Comparison of ENCODE assay signal across 21 cellular contexts in the genomic region with DNA sequence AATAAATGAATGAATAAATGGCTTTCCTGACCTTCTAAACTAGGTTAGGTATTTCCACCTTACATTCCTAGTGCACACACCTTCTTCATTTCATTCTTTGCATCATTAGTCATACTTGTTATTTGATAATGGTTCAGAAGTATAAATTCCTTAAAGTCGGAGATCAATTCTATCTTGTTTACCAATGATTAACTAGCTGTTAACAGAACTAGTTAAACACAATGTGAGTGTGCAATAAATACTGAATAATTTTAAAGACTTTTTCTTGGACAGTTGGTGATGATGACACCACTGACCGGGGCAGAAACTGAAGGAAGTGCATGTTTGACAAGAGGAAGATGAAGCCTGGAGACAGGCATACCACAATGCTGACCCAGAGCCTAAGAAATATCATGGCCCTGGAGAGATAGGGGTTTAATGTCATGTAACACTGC.
A peak's percentile ranks its signal among the peaks of the same experiment; 100 is the strongest.
DNase-seq lines count a peak whose midpoint lies in the region; ATAC-seq and TF ChIP-seq lines count a peak whose summit lies in the region.
"Had no signal": no experiment of that assay in that cellular context is flagged by ENCODE, and none has a peak within 500 bp of the region (broad histone marks: within the 10 kb centered on the region; RNA-seq: fewer than 3 reads in every experiment).

No MANE protein-coding gene starts in this region.

- no peaks in the 10 kb centered on the region for H3K79me2 ChIP-seq in mammary epithelial cell (ENCODE audit: insufficient read depth, low read length)
- H3K79me2 ChIP-seq in PC-9 (ENCODE audit: low read depth) = no peaks in the 10 kb centered on the region

- H3K4me1 ChIP-seq in mammary epithelial cell (ENCODE audit: insufficient read depth, low read length) (peaks cover 14% of the 10 kb centered on the region), PC-9 (replicated peaks; ENCODE audit: insufficient read depth) (peaks cover 18% of the 10 kb centered on the region)
- H3K4me1 ChIP-seq: HAP-1 had no signal

- H3K36me3 Mint-ChIP-seq in MCF 10A (ENCODE audit: insufficient read depth, unreplicated experiment) = no peaks in the 10 kb centered on the region
- no peaks in the 10 kb centered on the region for H3K36me3 Mint-ChIP-seq in stimulated activated memory B cell treated with anti-CD40 and anti-IgM and Interleukin-4, amounts not matched to agents 10 μg/mL and 1 μg/mL and 100 μg/mL, for 72 hours
- H3K36me3 Mint-ChIP-seq: CD4-positive, CD25-positive, alpha-beta regulatory T cell had no signal

- no peak overlapping the region for H3K4me3 ChIP-seq in mammary epithelial cell (replicated peaks in 1 of 3; ENCODE audit: insufficient read depth in 1 of 3, low read depth in 2 of 3, low read length in 3 of 3)
- no peak overlapping the region for H3K4me3 ChIP-seq in PC-9
- H3K4me3 ChIP-seq: GM23248, HAP-1 had no signal

- no peaks in the 10 kb centered on the region for H3K27me3 Mint-ChIP-seq in MCF 10A (ENCODE audit: insufficient read depth, unreplicated experiment)
- H3K27me3 Mint-ChIP-seq in stimulated activated memory B cell treated with anti-CD40 and anti-IgM and Interleukin-4, amounts not matched to agents 10 μg/mL and 1 μg/mL and 100 μg/mL, for 72 hours = no peaks in the 10 kb centered on the region
- H3K27me3 Mint-ChIP-seq: B cell; CD4-positive, CD25-positive, alpha-beta regulatory T cell had no signal

- in situ Hi-C loops in mammary epithelial cell (cut with MboI; ENCODE audit: low sequenced_read_pairs in 2 of 2) = no loop called here

- H3K4me1 Mint-ChIP-seq in MCF 10A (ENCODE audit: insufficient read depth, unreplicated experiment) = no peaks in the 10 kb centered on the region
- H3K4me1 Mint-ChIP-seq in stimulated activated memory B cell treated with anti-CD40 and anti-IgM and Interleukin-4, amounts not matched to agents 10 μg/mL and 1 μg/mL and 100 μg/mL, for 72 hours = no peaks in the 10 kb centered on the region
- H3K4me1 Mint-ChIP-seq: B cell; CD4-positive, CD25-positive, alpha-beta regulatory T cell had no signal

- BruUV-seq in mammary epithelial cell (replicated peaks; lab: Mats Ljungman, UMichigan) (no TSS peak), MCF 10A (replicated peaks; lab: Mats Ljungman, UMichigan) (no TSS peak), PC-9 (replicated peaks; lab: Mats Ljungman, UMichigan) (no TSS peak)

- H3K27ac ChIP-seq in mammary epithelial cell (ENCODE audit: insufficient read depth, low read depth, low read length) (no peak overlapping the region), PC-9 (peak overlapping the region; percentile 36; the same call in 1 of the 2 replicates), epithelial cell of prostate (no peak overlapping the region)
- H3K27ac ChIP-seq: GM23248 had no signal

- no peaks in the 10 kb centered on the region for H3K27me3 ChIP-seq in mammary epithelial cell (ENCODE audit: insufficient read depth, low read length)
- H3K27me3 ChIP-seq in PC-9 (ENCODE audit: insufficient read depth, low read depth) = no peaks in the 10 kb centered on the region

- peaks cover 12% of the 10 kb centered on the region for H3K9me3 Mint-ChIP-seq in MCF 10A (ENCODE audit: unreplicated experiment)
- H3K9me3 Mint-ChIP-seq in stimulated activated memory B cell treated with anti-CD40 and anti-IgM and Interleukin-4, amounts not matched to agents 10 μg/mL and 1 μg/mL and 100 μg/mL, for 72 hours = peaks cover 11% of the 10 kb centered on the region

- TF ChIP-seq CTCF in mammary epithelial cell (conservative IDR thresholded peaks at IDR 0.05 in 1 of 2, IDR thresholded peaks at IDR 0.05 in 1 of 2; ENCODE audit: extremely low read depth in 1 of 2, insufficient read depth in 1 of 2, low read depth in 1 of 2, low read length in 2 of 2) (no peak), MCF 10A (IDR thresholded peaks at IDR 0.05; ENCODE audit: unreplicated experiment) (no peak), PC-9 (conservative IDR thresholded peaks at IDR 0.05) (no peak)

- H3K9ac ChIP-seq in mammary epithelial cell (ENCODE audit: insufficient read depth, low read length) = no peak overlapping the region
- H3K9ac ChIP-seq: GM23248 had no signal

- intact Hi-C loops in mammary epithelial cell (cut with micrococcal nuclease) (no loop called here), MCF 10A (cut with micrococcal nuclease) (no loop called here), PC-9 (cut with micrococcal nuclease; ENCODE audit: unreplicated experiment) (no loop called here), left colon (cut with DNase I, micrococcal nuclease) (no loop called here)

- H3K36me3 ChIP-seq in mammary epithelial cell (ENCODE audit: insufficient read depth, low read length) = no peaks in the 10 kb centered on the region
- H3K36me3 ChIP-seq in PC-9 (ENCODE audit: low read depth) = no peaks in the 10 kb centered on the region
- H3K36me3 ChIP-seq: HAP-1 had no signal

- DNase-seq in mammary epithelial cell = peak; percentile 8
- DNase-seq in MCF 10A (ENCODE audit: unreplicated experiment) = no peak
- DNase-seq in PC-9 = peak; percentile 19 to 83
- peak; percentile 8 for DNase-seq in epithelial cell of prostate (ENCODE audit: low read depth, low spot score)
- no peak for DNase-seq in SHP77 treated with DMSO at 0.1 percent for 48 hours (lab: John Stamatoyannopoulos, UW)
- no peak for DNase-seq in NCI-H774 (lab: John Stamatoyannopoulos, UW)
- DNase-seq in left colon = no peak
- DNase-seq: 8988T; CD4-positive, CD25-positive, alpha-beta regulatory T cell; DMS53; GM23248; KG1; NCI-H1048; NCI-H1436; NCI-H1930; NCI-H69; SIG-M5 had no signal

- CTCF ChIA-PET in mammary epithelial cell (lab: Charles Lee; ENCODE audit: low non-redundant PET) = no interaction called here
- CTCF ChIA-PET in MCF 10A (lab: Yijun Ruan, JAX) = interaction anchor here (0.7 kb wide), 1 partner anchor 937 kb away, joined by 3 read pairs; no protein-coding TSS in a partner anchor
- CTCF ChIA-PET in PC-9 (lab: Charles Lee) = no interaction called here

- ATAC-seq in left colon = no peak
- no peak for ATAC-seq in stimulated activated memory B cell treated with anti-CD40 and anti-IgM and Interleukin-4, amounts not matched to agents 10 μg/mL and 1 μg/mL and 100 μg/mL, for 72 hours
- ATAC-seq: HepG2 had no signal

- H3K27ac Mint-ChIP-seq in MCF 10A (ENCODE audit: low read depth, unreplicated experiment) = no peak overlapping the region
- H3K27ac Mint-ChIP-seq in stimulated activated memory B cell treated with anti-CD40 and anti-IgM and Interleukin-4, amounts not matched to agents 10 μg/mL and 1 μg/mL and 100 μg/mL, for 72 hours = no peak overlapping the region
- H3K27ac Mint-ChIP-seq: B cell; CD4-positive, CD25-positive, alpha-beta regulatory T cell had no signal

- dilution Hi-C loops in mammary epithelial cell (cut with HindIII; ENCODE audit: low sequenced_read_pairs) = no loop called here

- H3F3A ChIP-seq in PC-9 (ENCODE audit: insufficient read depth, low read depth) = peaks cover 5% of the 10 kb centered on the region; the same call in 1 of the 2 replicates

- H4K20me1 ChIP-seq in mammary epithelial cell (ENCODE audit: insufficient read depth, low read length) = no peaks in the 10 kb centered on the region
- H4K20me1 ChIP-seq in PC-9 (ENCODE audit: insufficient read depth) = no peaks in the 10 kb centered on the region

- WGBS in mammary epithelial cell (ENCODE audit: low coverage, missing lambda C conversion rate) = 35% methylated on average over 2 of the region's 2 CpGs

- H3K9me3 ChIP-seq in mammary epithelial cell (replicated peaks; ENCODE audit: insufficient read depth, low read length) (no peaks in the 10 kb centered on the region), PC-9 (ENCODE audit: insufficient read depth, low read depth) (no peaks in the 10 kb centered on the region)
- H3K9me3 ChIP-seq: HAP-1 had no signal

- no peak overlapping the region for H2AFZ ChIP-seq in mammary epithelial cell (ENCODE audit: low read depth, low read length)
- H2AFZ ChIP-seq in PC-9 = peak overlapping the region; percentile 2; the same call in 1 of the 2 replicates
- H2AFZ ChIP-seq: GM23248 had no signal

- H3K4me2 ChIP-seq in mammary epithelial cell (ENCODE audit: insufficient read depth, low read depth, low read length) (peak overlapping the region; percentile 29), PC-9 (peak overlapping the region; percentile 51)

- H3K9me2 ChIP-seq in PC-9 (ENCODE audit: insufficient read depth) = no peaks in the 10 kb centered on the region

- POLR2A ChIA-PET in MCF 10A (lab: Yijun Ruan, JAX) (no interaction called here), PC-9 (lab: Charles Lee; ENCODE audit: unreplicated experiment) (no interaction called here)

- no peak overlapping the region for H3K4me3 Mint-ChIP-seq in MCF 10A (ENCODE audit: unreplicated experiment)
- H3K4me3 Mint-ChIP-seq in stimulated activated memory B cell treated with anti-CD40 and anti-IgM and Interleukin-4, amounts not matched to agents 10 μg/mL and 1 μg/mL and 100 μg/mL, for 72 hours = no peak overlapping the region
- H3K4me3 Mint-ChIP-seq: B cell; CD4-positive, CD25-positive, alpha-beta regulatory T cell had no signal

Comparison
In these comparisons a context has a peak if more than half of its experiments do, and no peak if none do; other contexts are left out.
1. DNase-seq: peak in mammary epithelial cell (single experiment), PC-9 (2 of 2) and epithelial cell of prostate (single experiment); none in MCF 10A (single experiment), SHP77 treated with DMSO at 0.1 percent for 48 hours (single experiment), NCI-H774 (single experiment) and left colon (0 of 2).